In the genomic region with DNA sequence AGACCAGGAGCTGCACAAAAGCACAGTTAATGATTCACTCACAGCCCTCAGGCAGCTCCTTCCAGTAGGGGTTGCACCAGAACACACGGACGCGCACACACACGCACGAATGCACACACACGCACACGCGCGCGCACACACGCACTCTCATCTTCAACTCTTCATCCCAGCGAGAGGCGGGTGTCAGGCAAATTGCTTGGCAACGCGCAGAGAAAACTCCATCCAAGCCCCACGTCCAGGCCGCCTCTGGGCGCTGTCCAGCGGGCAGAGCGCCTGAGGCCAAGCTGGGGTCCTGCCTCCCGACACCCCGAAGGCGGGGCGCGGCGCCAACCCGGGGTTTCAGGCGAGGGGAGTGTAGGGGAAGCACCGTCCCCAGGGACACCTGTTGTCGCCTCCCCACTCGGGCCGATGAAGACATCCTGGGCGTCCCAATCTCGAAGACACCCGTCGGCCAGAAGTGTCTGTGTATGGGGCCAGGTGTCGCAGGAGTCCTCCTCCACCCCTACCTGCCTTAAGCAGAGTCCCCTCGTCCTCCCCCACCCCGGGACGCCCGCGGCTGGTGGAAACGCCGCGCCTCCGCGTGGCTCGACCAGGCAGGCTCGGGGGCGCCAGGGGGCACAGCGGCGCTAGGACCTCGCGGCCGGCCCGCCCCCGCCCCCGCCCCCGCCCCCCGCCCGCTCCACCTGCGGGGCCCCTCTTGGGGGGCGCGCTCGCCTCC, we compare ENCODE assay signal across 1 cellular context.
TF ChIP-seq lines count a peak whose summit lies in the region.

No MANE protein-coding gene starts in this region.

TF ChIP-seq in HepG2, 621 proteins besides CTCF, POLR2A, EP300 and RAD21 (continued from another document and continues in another):
- peak; percentile 53; the same call in 1 of the 2 replicates for TF ChIP-seq ZNF275 (CRISPR knock-in tag; IDR thresholded peaks at IDR 0.05; ENCODE audit: borderline replicate concordance)
- 0 out of 2 replicates have a peak, but pooled peaks have one; percentile 10 for TF ChIP-seq ATF7-NPFF (CRISPR knock-in tag; IDR thresholded peaks at IDR 0.05; ENCODE audit: low read depth)
- TF ChIP-seq FOXA3 (CRISPR knock-in tag; IDR thresholded peaks at IDR 0.05) = 0 out of 2 replicates have a peak, but pooled peaks have one; percentile 4
- no peak for TF ChIP-seq MZF1 (CRISPR knock-in tag; IDR thresholded peaks at IDR 0.05; ENCODE audit: borderline replicate concordance)
- TF ChIP-seq ASH2L (IDR thresholded peaks at IDR 0.05; ENCODE audit: insufficient read length, low read depth, low read length) = peak; percentile 66
- TF ChIP-seq PITX1 (CRISPR knock-in tag; IDR thresholded peaks at IDR 0.05) = peak; percentile 59; the same call in 1 of the 2 replicates
- TF ChIP-seq, protein P1, sequence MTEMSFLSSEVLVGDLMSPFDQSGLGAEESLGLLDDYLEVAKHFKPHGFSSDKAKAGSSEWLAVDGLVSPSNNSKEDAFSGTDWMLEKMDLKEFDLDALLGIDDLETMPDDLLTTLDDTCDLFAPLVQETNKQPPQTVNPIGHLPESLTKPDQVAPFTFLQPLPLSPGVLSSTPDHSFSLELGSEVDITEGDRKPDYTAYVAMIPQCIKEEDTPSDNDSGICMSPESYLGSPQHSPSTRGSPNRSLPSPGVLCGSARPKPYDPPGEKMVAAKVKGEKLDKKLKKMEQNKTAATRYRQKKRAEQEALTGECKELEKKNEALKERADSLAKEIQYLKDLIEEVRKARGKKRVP (CRISPR knock-in tag; IDR thresholded peaks at IDR 0.05) = peak in 1 of 2 experiments; percentile 59; a peak in 1 of 4 replicates
- TF ChIP-seq ZNF691 (CRISPR knock-in tag; IDR thresholded peaks at IDR 0.05; ENCODE audit: borderline replicate concordance, low read depth) = peak; percentile 25; the same call in 1 of the 2 replicates
- TF ChIP-seq ZNF512B (CRISPR knock-in tag; IDR thresholded peaks at IDR 0.05; ENCODE audit: borderline replicate concordance) = no peak
- TF ChIP-seq RXRA (CRISPR knock-in tag; IDR thresholded peaks at IDR 0.05) = peak; percentile 35; the same call in 1 of the 2 replicates
- no peak for TF ChIP-seq ZSCAN5A (CRISPR knock-in tag; IDR thresholded peaks at IDR 0.05; ENCODE audit: borderline replicate concordance)
- TF ChIP-seq BCLAF1 (IDR thresholded peaks at IDR 0.05) = no peak
- TF ChIP-seq TAF1 (CRISPR knock-in tag; IDR thresholded peaks at IDR 0.05) = peak; percentile 32; the same call in 1 of the 2 replicates
- TF ChIP-seq ZNF839 (CRISPR knock-in tag; IDR thresholded peaks at IDR 0.05; ENCODE audit: borderline replicate concordance) = no peak
- 0 out of 2 replicates have a peak, but pooled peaks have one; percentile 26 for TF ChIP-seq ZNF572 (CRISPR knock-in tag; IDR thresholded peaks at IDR 0.05)
- TF ChIP-seq XBP1 (CRISPR knock-in tag; IDR thresholded peaks at IDR 0.05) = peak; percentile 56; the same call in 1 of the 2 replicates
- no peak for TF ChIP-seq ATF6 (CRISPR knock-in tag; conservative IDR thresholded peaks at IDR 0.05)
- peak; percentile 47 for TF ChIP-seq HOXA3 (CRISPR knock-in tag; IDR thresholded peaks at IDR 0.05)
- TF ChIP-seq, protein P2, sequence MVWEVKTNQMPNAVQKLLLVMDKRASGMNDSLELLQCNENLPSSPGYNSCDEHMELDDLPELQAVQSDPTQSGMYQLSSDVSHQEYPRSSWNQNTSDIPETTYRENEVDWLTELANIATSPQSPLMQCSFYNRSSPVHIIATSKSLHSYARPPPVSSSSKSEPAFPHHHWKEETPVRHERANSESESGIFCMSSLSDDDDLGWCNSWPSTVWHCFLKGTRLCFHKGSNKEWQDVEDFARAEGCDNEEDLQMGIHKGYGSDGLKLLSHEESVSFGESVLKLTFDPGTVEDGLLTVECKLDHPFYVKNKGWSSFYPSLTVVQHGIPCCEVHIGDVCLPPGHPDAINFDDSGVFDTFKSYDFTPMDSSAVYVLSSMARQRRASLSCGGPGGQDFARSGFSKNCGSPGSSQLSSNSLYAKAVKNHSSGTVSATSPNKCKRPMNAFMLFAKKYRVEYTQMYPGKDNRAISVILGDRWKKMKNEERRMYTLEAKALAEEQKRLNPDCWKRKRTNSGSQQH (CRISPR knock-in tag; IDR thresholded peaks at IDR 0.05; ENCODE audit: low read depth) = 0 out of 2 replicates have a peak, but pooled peaks have one; percentile 44
- TF ChIP-seq, protein P3, sequence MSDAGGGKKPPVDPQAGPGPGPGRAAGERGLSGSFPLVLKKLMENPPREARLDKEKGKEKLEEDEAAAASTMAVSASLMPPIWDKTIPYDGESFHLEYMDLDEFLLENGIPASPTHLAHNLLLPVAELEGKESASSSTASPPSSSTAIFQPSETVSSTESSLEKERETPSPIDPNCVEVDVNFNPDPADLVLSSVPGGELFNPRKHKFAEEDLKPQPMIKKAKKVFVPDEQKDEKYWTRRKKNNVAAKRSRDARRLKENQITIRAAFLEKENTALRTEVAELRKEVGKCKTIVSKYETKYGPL (CRISPR knock-in tag; IDR thresholded peaks at IDR 0.05) = no peak
- TF ChIP-seq ZC3H13 (CRISPR knock-in tag; IDR thresholded peaks at IDR 0.05) = no peak
- TF ChIP-seq ZFP82 (CRISPR knock-in tag; IDR thresholded peaks at IDR 0.05; ENCODE audit: borderline replicate concordance) = peak; percentile 72; the same call in 1 of the 2 replicates
- TF ChIP-seq ZNF343 (CRISPR knock-in tag; IDR thresholded peaks at IDR 0.05) = 0 out of 2 replicates have a peak, but pooled peaks have one; percentile 41
- TF ChIP-seq MAFF (IDR thresholded peaks at IDR 0.05; ENCODE audit: low read depth, low read length) = no peak
- TF ChIP-seq ZNF761 (CRISPR knock-in tag; conservative IDR thresholded peaks at IDR 0.05) = no peak
- TF ChIP-seq ZNF781 (CRISPR knock-in tag; IDR thresholded peaks at IDR 0.05; ENCODE audit: borderline replicate concordance, not compliant biosample characterization) = peak; percentile 68
- peak; percentile 32; the same call in 1 of the 2 replicates for TF ChIP-seq KMT2A (CRISPR knock-in tag; IDR thresholded peaks at IDR 0.05)
- TF ChIP-seq, protein P4, sequence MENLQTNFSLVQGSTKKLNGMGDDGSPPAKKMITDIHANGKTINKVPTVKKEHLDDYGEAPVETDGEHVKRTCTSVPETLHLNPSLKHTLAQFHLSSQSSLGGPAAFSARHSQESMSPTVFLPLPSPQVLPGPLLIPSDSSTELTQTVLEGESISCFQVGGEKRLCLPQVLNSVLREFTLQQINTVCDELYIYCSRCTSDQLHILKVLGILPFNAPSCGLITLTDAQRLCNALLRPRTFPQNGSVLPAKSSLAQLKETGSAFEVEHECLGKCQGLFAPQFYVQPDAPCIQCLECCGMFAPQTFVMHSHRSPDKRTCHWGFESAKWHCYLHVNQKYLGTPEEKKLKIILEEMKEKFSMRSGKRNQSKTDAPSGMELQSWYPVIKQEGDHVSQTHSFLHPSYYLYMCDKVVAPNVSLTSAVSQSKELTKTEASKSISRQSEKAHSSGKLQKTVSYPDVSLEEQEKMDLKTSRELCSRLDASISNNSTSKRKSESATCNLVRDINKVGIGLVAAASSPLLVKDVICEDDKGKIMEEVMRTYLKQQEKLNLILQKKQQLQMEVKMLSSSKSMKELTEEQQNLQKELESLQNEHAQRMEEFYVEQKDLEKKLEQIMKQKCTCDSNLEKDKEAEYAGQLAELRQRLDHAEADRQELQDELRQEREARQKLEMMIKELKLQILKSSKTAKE (CRISPR knock-in tag; IDR thresholded peaks at IDR 0.05; ENCODE audit: borderline replicate concordance) = no peak
- TF ChIP-seq, protein P5, sequence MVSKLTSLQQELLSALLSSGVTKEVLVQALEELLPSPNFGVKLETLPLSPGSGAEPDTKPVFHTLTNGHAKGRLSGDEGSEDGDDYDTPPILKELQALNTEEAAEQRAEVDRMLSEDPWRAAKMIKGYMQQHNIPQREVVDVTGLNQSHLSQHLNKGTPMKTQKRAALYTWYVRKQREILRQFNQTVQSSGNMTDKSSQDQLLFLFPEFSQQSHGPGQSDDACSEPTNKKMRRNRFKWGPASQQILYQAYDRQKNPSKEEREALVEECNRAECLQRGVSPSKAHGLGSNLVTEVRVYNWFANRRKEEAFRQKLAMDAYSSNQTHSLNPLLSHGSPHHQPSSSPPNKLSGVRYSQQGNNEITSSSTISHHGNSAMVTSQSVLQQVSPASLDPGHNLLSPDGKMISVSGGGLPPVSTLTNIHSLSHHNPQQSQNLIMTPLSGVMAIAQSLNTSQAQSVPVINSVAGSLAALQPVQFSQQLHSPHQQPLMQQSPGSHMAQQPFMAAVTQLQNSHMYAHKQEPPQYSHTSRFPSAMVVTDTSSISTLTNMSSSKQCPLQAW (CRISPR knock-in tag; IDR thresholded peaks at IDR 0.05) = peak; percentile 80
- peak; percentile 49; the same call in 1 of the 2 replicates for TF ChIP-seq MEIS2 (CRISPR knock-in tag; IDR thresholded peaks at IDR 0.05)
- TF ChIP-seq RBM39 (IDR thresholded peaks at IDR 0.05; ENCODE audit: low read depth, low read length, poor library complexity, severe bottlenecking) = no peak
- peak; percentile 91 for TF ChIP-seq MIER2 (CRISPR knock-in tag; IDR thresholded peaks at IDR 0.05)
- no peak for TF ChIP-seq CREM (IDR thresholded peaks at IDR 0.05)
- no peak for TF ChIP-seq CREM (CRISPR knock-in tag; IDR thresholded peaks at IDR 0.05)
- peak; percentile 37; the same call in 1 of the 2 replicates for TF ChIP-seq ZNF446 (CRISPR knock-in tag; IDR thresholded peaks at IDR 0.05)
